Comparison of ENCODE assay signal across 10 cellular contexts in the genomic region with DNA sequence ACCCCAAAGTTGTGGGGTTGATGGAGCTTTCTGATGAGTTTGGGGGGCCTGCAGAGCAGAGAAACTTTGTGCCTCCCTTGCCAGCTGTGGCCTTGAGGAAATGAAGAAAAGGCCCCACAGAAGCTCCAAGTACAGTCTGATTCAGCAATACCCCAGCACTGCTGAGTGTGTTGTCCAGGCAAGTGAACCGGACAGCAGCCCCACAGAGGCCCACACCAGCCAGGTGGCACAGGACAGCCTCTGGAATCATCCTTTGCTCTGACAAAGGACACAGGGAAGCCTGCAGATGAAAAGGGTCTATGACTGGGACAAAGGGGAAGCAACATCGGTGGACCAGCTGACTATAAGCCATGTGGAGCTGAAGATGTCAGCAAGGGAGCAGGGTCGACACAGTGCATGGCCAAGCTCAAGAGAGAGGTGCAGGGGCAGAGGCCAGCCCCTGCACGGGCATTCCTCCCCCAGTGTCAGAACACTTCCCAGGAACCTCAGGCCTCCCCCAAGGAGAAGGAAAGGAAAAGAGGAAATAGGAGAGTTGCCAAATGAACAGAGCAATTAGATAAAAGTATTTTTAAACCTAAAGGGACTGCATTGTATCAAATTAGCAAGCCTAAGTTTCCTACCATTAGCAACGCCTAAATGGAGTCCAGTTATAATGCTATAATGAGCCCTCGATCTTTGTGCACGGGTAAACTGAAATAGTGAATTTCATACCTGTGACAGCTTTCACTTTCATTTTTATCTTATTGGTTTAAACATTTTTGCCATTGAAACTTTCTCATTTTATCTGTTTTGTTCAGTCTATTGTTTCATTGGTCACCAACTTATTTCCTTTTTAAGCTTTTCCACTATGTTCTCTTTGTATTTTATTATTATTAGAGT. TPM values are rescaled to one million over a fixed set of nuclear protein-coding genes. Genes with fewer than 3 reads are reported as not detected.
DNase-seq lines count a peak whose midpoint lies in the region; ATAC-seq and FAIRE-seq lines count a peak whose summit lies in the region.
"Had no signal": no experiment of that assay in that cellular context is flagged by ENCODE, and none has a peak within 500 bp of the region (broad histone marks: within the 10 kb centered on the region; RNA-seq: fewer than 3 reads in every experiment).

No MANE protein-coding gene starts in this region.

- peak; percentile 24 for FAIRE-seq in GM18507 (lab: Jason Lieb, UNC)
- FAIRE-seq in RCC 7860 (lab: Jason Lieb, UNC): no peak

- H3K4me2 ChIP-seq in BLaER1: peak overlapping the region; percentile 69

- ATAC-seq in HG03432 (IDR thresholded peaks at IDR 0.05; ENCODE audit: unreplicated experiment): no peak

- H4K20me1 ChIP-seq in BLaER1: no peaks in the 10 kb centered on the region

- peak overlapping the region; percentile 33 for H3K27ac ChIP-seq in BLaER1

- H3K4me3 ChIP-seq in BLaER1 (peak overlapping the region; percentile 23; the same call in 1 of the 2 replicates), mononuclear cell (ENCODE audit: low read length) (peak overlapping the region; percentile 7)

- no peak overlapping the region for H3K9ac ChIP-seq in BLaER1

- no peaks in the 10 kb centered on the region for H3K36me3 ChIP-seq in BLaER1

- DNase-seq in GM18507 (ENCODE audit: extremely low spot score, insufficient read length, low read depth) (no peak), ecto neural progenitor cell (ENCODE audit: low spot score) (no peak), RCC 7860 (ENCODE audit: low spot score) (no peak), AG08395 (ENCODE audit: low spot score) (no peak)
- peak; percentile 21 to 22 for DNase-seq in activated T-cell treated with anti-CD3 and anti-CD28 coated beads, Interleukin-2, amount 50 U/mL, for 48 hours
- DNase-seq: DMS153, KBM-7 had no signal

- H3K9me3 ChIP-seq in BLaER1 (0 out of 2 replicates have a peak, but pooled peaks cover 8% of the 10 kb centered on the region), mononuclear cell (ENCODE audit: low read depth, low read length) (no peaks in the 10 kb centered on the region)

- H3K4me1 ChIP-seq in BLaER1 (peaks cover 22% of the 10 kb centered on the region), mononuclear cell (ENCODE audit: insufficient read depth, low read length) (peaks cover 8% of the 10 kb centered on the region)

- H3K27me3 ChIP-seq in BLaER1 (no peaks in the 10 kb centered on the region), mononuclear cell (ENCODE audit: insufficient read depth, low read length) (no peaks in the 10 kb centered on the region)

RNA-seq across cellular contexts. Expression of gene PTGDR, which starts 46.3 kb away (rescaled TPM):
- total RNA-seq in mononuclear cell: 3.8 TPM

Comparison
In these comparisons a context has a peak if more than half of its experiments do, and no peak if none do; other contexts are left out.
1. DNase-seq: peak in activated T-cell treated with anti-CD3 and anti-CD28 coated beads, Interleukin-2, amount 50 U/mL, for 48 hours (2 of 2); none in GM18507 (single experiment), ecto neural progenitor cell (single experiment), RCC 7860 (single experiment) and AG08395 (single experiment).